ENCODE assay signal across 18 cellular contexts in genomic region chr1:192846950-192847349, GRCh38. TPM values are rescaled to one million over a fixed set of nuclear protein-coding genes. Genes with fewer than 3 reads are reported as not detected.
DNase-seq lines count a peak whose midpoint lies in the region; ATAC-seq and TF ChIP-seq lines count a peak whose summit lies in the region.
"Had no signal": no experiment of that assay in that cellular context is flagged by ENCODE, and none has a peak within 500 bp of the region (broad histone marks: within the 10 kb centered on the region; RNA-seq: fewer than 3 reads in every experiment).

No MANE protein-coding gene starts in this region.

- POLR2A ChIA-PET in BJ (lab: Charles Lee), result no interaction called here

- H3K36me3 ChIP-seq in BJ (ENCODE audit: control insufficient read depth, insufficient read depth, low read length) (no peaks in the 10 kb centered on the region), breast epithelium (no peaks in the 10 kb centered on the region)
- H3K36me3 ChIP-seq: BLaER1 treated with 17β-estradiol and CSF1 and Interleukin-3, amounts not matched to agents 10 nM and 100 nM had no signal

- H3K4me3 Mint-ChIP-seq in HFFc6 (no peak overlapping the region; the same call in 1 of the 2 replicates), nephron progenitor cell (no peak overlapping the region)
- no peak overlapping the region for H3K4me3 Mint-ChIP-seq in stimulated activated effector memory CD8-positive, alpha-beta T cell treated with anti-CD3 and anti-CD28 coated beads, Interleukin-12 subunit alpha, Interleukin-12 subunit beta, amount 100 ng/mL, for 72 hours
- H3K4me3 Mint-ChIP-seq: H9, IgD-negative memory B cell had no signal

- no peak overlapping the region for H3K27ac Mint-ChIP-seq in HFFc6
- H3K27ac Mint-ChIP-seq in nephron progenitor cell, result peak overlapping the region; percentile 4
- no peak overlapping the region for H3K27ac Mint-ChIP-seq in stimulated activated effector memory CD8-positive, alpha-beta T cell treated with anti-CD3 and anti-CD28 coated beads, Interleukin-12 subunit alpha, Interleukin-12 subunit beta, amount 100 ng/mL, for 72 hours
- H3K27ac Mint-ChIP-seq: IgD-negative memory B cell had no signal

- no peaks in the 10 kb centered on the region for H3K9me3 ChIP-seq in breast epithelium
- H3K9me3 ChIP-seq: BLaER1 treated with 17β-estradiol and CSF1 and Interleukin-3, amounts not matched to agents 10 nM and 100 nM had no signal

- H3K27me3 ChIP-seq in BJ (ENCODE audit: control insufficient read depth, insufficient read depth, low read length) (no peaks in the 10 kb centered on the region), breast epithelium (no peaks in the 10 kb centered on the region)
- H3K27me3 ChIP-seq: BLaER1 treated with 17β-estradiol and CSF1 and Interleukin-3, amounts not matched to agents 10 nM and 100 nM had no signal

- intact Hi-C loops in breast epithelium (cut with DNase I; ENCODE audit: low total_unique reads), result no loop called here

- H3K27ac ChIP-seq in epithelial cell of prostate, result peak overlapping the region; percentile 27
- H3K27ac ChIP-seq in caudate nucleus (ENCODE audit: low read depth, low read length), result no peak overlapping the region
- H3K27ac ChIP-seq in breast epithelium, result no peak overlapping the region
- H3K27ac ChIP-seq: BLaER1 treated with 17β-estradiol and CSF1 and Interleukin-3, amounts not matched to agents 10 nM and 100 nM; HL-60 had no signal

- TF ChIP-seq CTCF in BJ (IDR thresholded peaks at IDR 0.05; ENCODE audit: insufficient read depth, low read depth, low read length), result no peak
- no peak for TF ChIP-seq CTCF in HFFc6 (IDR thresholded peaks at IDR 0.05)
- TF ChIP-seq CTCF in nephron progenitor cell (IDR thresholded peaks at IDR 0.05), result no peak
- TF ChIP-seq CTCF in breast epithelium (IDR thresholded peaks at IDR 0.05), result no peak

- peak; percentile 64 for DNase-seq in BJ (ENCODE audit: low read depth)
- peak; percentile 13 for DNase-seq in HFFc6
- DNase-seq in epithelial cell of prostate (ENCODE audit: low read depth, low spot score), result no peak
- DNase-seq in nephron progenitor cell, result no peak
- no peak for DNase-seq in GF-D8 (lab: John Stamatoyannopoulos, UW)
- no peak for DNase-seq in caudate nucleus (lab: John Stamatoyannopoulos, UW)
- no peak for DNase-seq in stimulated activated effector memory CD8-positive, alpha-beta T cell treated with anti-CD3 and anti-CD28 coated beads, Interleukin-12 subunit alpha, Interleukin-12 subunit beta, amount 100 ng/mL, for 72 hours (ENCODE audit: low spot score in 2 of 2)
- no peak for DNase-seq in breast epithelium (ENCODE audit: low spot score in 2 of 2)
- DNase-seq: DND-41, H9, Kasumi-1, NCI-H187 treated with DMSO at 0.1 percent for 48 hours, NCI-H345, NCI-H526 treated with DMSO at 0.1 percent for 48 hours, SHP77 treated with DMSO at 0.1 percent for 48 hours had no signal

- no peak overlapping the region for H3K4me3 ChIP-seq in BJ (ENCODE audit: low read depth, low read length)
- H3K4me3 ChIP-seq in breast epithelium, result no peak overlapping the region
- H3K4me3 ChIP-seq: BLaER1 treated with 17β-estradiol and CSF1 and Interleukin-3, amounts not matched to agents 10 nM and 100 nM had no signal

- no peaks in the 10 kb centered on the region for H3K36me3 Mint-ChIP-seq in HFFc6 (ENCODE audit: low read depth)
- no peaks in the 10 kb centered on the region for H3K36me3 Mint-ChIP-seq in nephron progenitor cell (ENCODE audit: low read depth)
- H3K36me3 Mint-ChIP-seq in stimulated activated effector memory CD8-positive, alpha-beta T cell treated with anti-CD3 and anti-CD28 coated beads, Interleukin-12 subunit alpha, Interleukin-12 subunit beta, amount 100 ng/mL, for 72 hours, result no peaks in the 10 kb centered on the region
- H3K36me3 Mint-ChIP-seq: IgD-negative memory B cell had no signal

- no peak for TF ChIP-seq POLR2A in breast epithelium (IDR thresholded peaks at IDR 0.05)

- CTCF ChIA-PET in BJ (lab: Yijun Ruan, JAX), result no interaction called here

- no peaks in the 10 kb centered on the region for H3K4me1 ChIP-seq in breast epithelium
- H3K4me1 ChIP-seq: BLaER1 treated with 17β-estradiol and CSF1 and Interleukin-3, amounts not matched to agents 10 nM and 100 nM had no signal

- no peak for ATAC-seq in stimulated activated effector memory CD8-positive, alpha-beta T cell treated with anti-CD3 and anti-CD28 coated beads, Interleukin-12 subunit alpha, Interleukin-12 subunit beta, amount 100 ng/mL, for 72 hours

- H3K27me3 Mint-ChIP-seq in HFFc6 (ENCODE audit: insufficient read depth) (peaks cover 2% of the 10 kb centered on the region), nephron progenitor cell (ENCODE audit: low read depth, poor library complexity) (no peaks in the 10 kb centered on the region)

- no peaks in the 10 kb centered on the region for H3K9me3 Mint-ChIP-seq in HFFc6
- H3K9me3 Mint-ChIP-seq in nephron progenitor cell, result no peaks in the 10 kb centered on the region
- no peaks in the 10 kb centered on the region for H3K9me3 Mint-ChIP-seq in stimulated activated effector memory CD8-positive, alpha-beta T cell treated with anti-CD3 and anti-CD28 coated beads, Interleukin-12 subunit alpha, Interleukin-12 subunit beta, amount 100 ng/mL, for 72 hours
- H3K9me3 Mint-ChIP-seq: H9, IgD-negative memory B cell had no signal

- H3K4me1 Mint-ChIP-seq in HFFc6 (ENCODE audit: low read depth) (peaks cover 5% of the 10 kb centered on the region; the same call in 1 of the 2 replicates), nephron progenitor cell (peaks cover 7% of the 10 kb centered on the region)
- H3K4me1 Mint-ChIP-seq in stimulated activated effector memory CD8-positive, alpha-beta T cell treated with anti-CD3 and anti-CD28 coated beads, Interleukin-12 subunit alpha, Interleukin-12 subunit beta, amount 100 ng/mL, for 72 hours, result no peaks in the 10 kb centered on the region
- H3K4me1 Mint-ChIP-seq: IgD-negative memory B cell had no signal

RNA-seq across cellular contexts. Expression of gene RGS2, which starts 38.1 kb away (rescaled TPM):
- polyA plus RNA-seq in BJ (2011; rRNA removed), result 11.5 and 26.0 TPM in 2 replicates
- 4.8 and 7.8 TPM in 2 replicates for polyA minus RNA-seq in BJ (2011; rRNA and poly(A)+ RNA removed)
- total RNA-seq in HFFc6 (2021; fragmentation: NEBNext Ultra II Directional; extraction: Animal tissue kit (Norgen Biotek cat#: 25700)), result 1 to 10 TPM; 4.4 to 7.6 (median 5.9) TPM
- 100 to 1,000 TPM in 1 of 3 donors, 10 to 100 TPM in 2; 45.9 to 753 (median 49.0) TPM for total RNA-seq in breast epithelium

Comparison
In these comparisons a context has a peak if more than half of its experiments do, and no peak if none do; other contexts are left out.
1. DNase-seq: peak in BJ (single experiment) and HFFc6 (single experiment); none in epithelial cell of prostate (single experiment), nephron progenitor cell (single experiment), GF-D8 (single experiment), caudate nucleus (0 of 61), stimulated activated effector memory CD8-positive, alpha-beta T cell treated with anti-CD3 and anti-CD28 coated beads, Interleukin-12 subunit alpha, Interleukin-12 subunit beta, amount 100 ng/mL, for 72 hours (0 of 2) and breast epithelium (0 of 2).
2. RNA of gene RGS2, which starts 38.1 kb away (total RNA-seq): 45.9 to 753 TPM in breast epithelium; 4.4 to 7.6 TPM in HFFc6; every median in the first group is over 4 times any median in the second.